22 cellular contexts compared by ENCODE assay signal in genomic region chr3:154195620-154196366, GRCh38.
DNase-seq lines count a peak whose midpoint lies in the region; ATAC-seq, FAIRE-seq and TF ChIP-seq lines count a peak whose summit lies in the region.
"Had no signal": no experiment of that assay in that cellular context is flagged by ENCODE, and none has a peak within 500 bp of the region (broad histone marks: within the 10 kb centered on the region; RNA-seq: fewer than 3 reads in every experiment).

No MANE protein-coding gene starts in this region.

- H3K4me1 ChIP-seq in NT2/D1 (ENCODE audit: insufficient read depth, insufficient read length) (no peaks in the 10 kb centered on the region), H1 (replicated peaks in 1 of 4; ENCODE audit: control insufficient read depth in 3 of 4, insufficient read depth in 4 of 4, low read length in 3 of 4) (peaks cover 0 to 6% (median 3%) of the 10 kb centered on the region in 4 experiments; a peak in 2 of 7 replicates), muscle layer of duodenum (ENCODE audit: control insufficient read depth in 1 of 2, insufficient read depth in 2 of 2, low read length in 2 of 2) (no peaks in the 10 kb centered on the region)
- H3K4me1 ChIP-seq: A549, SJSA1 had no signal

- WGBS in H1 (ENCODE audit: extremely low coverage in 1 of 2, insufficient coverage in 1 of 2, insufficient read length in 1 of 2, insufficient replicate concordance in 2 of 2, low coverage in 1 of 2, low lambda C conversion rate in 2 of 2, missing lambda C conversion rate in 1 of 2), 2 experiments, result 72 to 100% methylated on average over 1 to 6 of the region's 6 CpGs

- H2BK15ac ChIP-seq in H1 (ENCODE audit: low read length), result no peak overlapping the region

- H2BK5ac ChIP-seq in H1 (ENCODE audit: low read depth, low read length), result no peak overlapping the region

- H2AK5ac ChIP-seq in H1 (ENCODE audit: low read depth, low read length), result no peak overlapping the region; the same call in 1 of the 2 replicates

- H2BK20ac ChIP-seq in H1 (ENCODE audit: low read length), result no peak overlapping the region

- H3K23ac ChIP-seq in H1 (ENCODE audit: insufficient read length), result no peak overlapping the region

- H2BK120ac ChIP-seq in H1 (replicated peaks; ENCODE audit: low read depth, low read length), result no peak overlapping the region

- no peak overlapping the region for H4K91ac ChIP-seq in H1 (replicated peaks; ENCODE audit: insufficient read length, low read length)

- ATAC-seq in GM19351 (IDR thresholded peaks at IDR 0.05; ENCODE audit: unreplicated experiment), result peak; percentile 74
- no peak for ATAC-seq in GM19463 (IDR thresholded peaks at IDR 0.05; ENCODE audit: unreplicated experiment)
- no peak for ATAC-seq in GM19455 (IDR thresholded peaks at IDR 0.05; ENCODE audit: unreplicated experiment)
- ATAC-seq in naive thymus-derived CD8-positive, alpha-beta T cell, result no peak
- ATAC-seq: A549, K562, Right ventricle myocardium inferior had no signal

- H3K9ac ChIP-seq in NT2/D1 (ENCODE audit: insufficient read length, low read depth) (no peak overlapping the region), H1 (replicated peaks in 1 of 4; ENCODE audit: extremely low read depth in 1 of 4, low read depth in 3 of 4, low read length in 3 of 4) (no peak overlapping the region)

- H3K27me3 ChIP-seq in NT2/D1 (ENCODE audit: insufficient read depth, insufficient read length) (no peaks in the 10 kb centered on the region), H1 (replicated peaks in 1 of 4; ENCODE audit: control insufficient read depth in 3 of 4, extremely low read depth in 1 of 4, insufficient read depth in 3 of 4, low read length in 3 of 4) (no peaks in the 10 kb centered on the region), muscle layer of duodenum (ENCODE audit: low read depth, low read length) (no peaks in the 10 kb centered on the region)
- H3K27me3 ChIP-seq: SJSA1 had no signal

- TF ChIP-seq CTCF in H1 (IDR thresholded peaks at IDR 0.05; ENCODE audit: control extremely low read depth in 1 of 3, insufficient read depth in 1 of 3, low read depth in 1 of 3, low read length in 3 of 3), result no peak

- H3K79me1 ChIP-seq in H1 (ENCODE audit: low read depth, low read length), result no peaks in the 10 kb centered on the region

- no peak overlapping the region for H4K8ac ChIP-seq in H1 (ENCODE audit: extremely low read depth, insufficient read depth, low read length)

- TF ChIP-seq POLR2A in H1 (IDR thresholded peaks at IDR 0.05; ENCODE audit: control extremely low read depth in 1 of 2, low read depth in 2 of 2, low read length in 2 of 2), result no peak

- H3K4me3 ChIP-seq in NT2/D1 (ENCODE audit: insufficient read length, low read depth) (no peak overlapping the region), H1 (ENCODE audit: extremely low read depth in 1 of 4, insufficient read depth in 2 of 4, low read depth in 3 of 4, low read length in 4 of 4) (no peak overlapping the region), muscle layer of duodenum (ENCODE audit: low read depth in 1 of 2, low read length in 2 of 2) (no peak overlapping the region)
- H3K4me3 ChIP-seq: A549, K562, SJSA1 had no signal

- H2AFZ ChIP-seq in H1 (ENCODE audit: low read length), result no peak overlapping the region

- H3K14ac ChIP-seq in H1 (ENCODE audit: insufficient read length), result no peak overlapping the region

- DNase-seq in NT2/D1 (ENCODE audit: low read depth, low spot score) (peak; percentile 36), H1 (ENCODE audit: low read depth in 1 of 2, low spot score in 2 of 2) (no peak), superior temporal gyrus (ENCODE audit: extremely low spot score) (no peak)
- DNase-seq in naive thymus-derived CD8-positive, alpha-beta T cell, result no peak
- DNase-seq: GOT3, NCI-H1105, NCI-H146, NCI-H2029, NCI-H226, NCI-H510A treated with DMSO at 0.1 percent for 48 hours, NCI-H774 had no signal

- no peaks in the 10 kb centered on the region for H3K23me2 ChIP-seq in H1 (ENCODE audit: low read depth, low read length)

- H3K27ac Mint-ChIP-seq in naive thymus-derived CD8-positive, alpha-beta T cell, result no peak overlapping the region
- H3K27ac Mint-ChIP-seq: B cell had no signal

- H3K4me3 Mint-ChIP-seq in naive thymus-derived CD8-positive, alpha-beta T cell, result no peak overlapping the region
- H3K4me3 Mint-ChIP-seq: B cell, CD14-positive monocyte had no signal

- POLR2A ChIA-PET in H1 (lab: Charles Lee; ENCODE audit: partially characterized antibody), result no interaction called here
- POLR2A ChIA-PET in naive thymus-derived CD8-positive, alpha-beta T cell (lab: Charles Lee), result no interaction called here

- no peak for TF ChIP-seq EP300 in H1 (IDR thresholded peaks at IDR 0.05; ENCODE audit: borderline replicate concordance in 1 of 2, low read depth in 2 of 2, low read length in 2 of 2)

- H3K9me3 Mint-ChIP-seq in naive thymus-derived CD8-positive, alpha-beta T cell, result peaks cover 0 to 5% (median 0%) of the 10 kb centered on the region in 9 donors

- H3K36me3 ChIP-seq in NT2/D1 (ENCODE audit: insufficient read depth, insufficient read length, low read length), result peaks cover 16% of the 10 kb centered on the region
- peaks cover 0 to 8% (median 3%) of the 10 kb centered on the region in 4 experiments; a peak in 2 of 8 replicates for H3K36me3 ChIP-seq in H1 (ENCODE audit: control insufficient read depth in 2 of 4, insufficient read depth in 4 of 4, low read length in 3 of 4)
- H3K36me3 ChIP-seq in muscle layer of duodenum (ENCODE audit: control insufficient read depth in 1 of 2, insufficient read depth in 2 of 2, low read length in 2 of 2), result peaks cover 7 to 27% of the 10 kb centered on the region in 2 donors

- no peaks in the 10 kb centered on the region for H3K4me1 Mint-ChIP-seq in naive thymus-derived CD8-positive, alpha-beta T cell
- H3K4me1 Mint-ChIP-seq: B cell had no signal

- peaks cover 0 to 21% (median 4%) of the 10 kb centered on the region in 5 donors for H3K27me3 Mint-ChIP-seq in naive thymus-derived CD8-positive, alpha-beta T cell

- H4K5ac ChIP-seq in H1 (ENCODE audit: insufficient read length, low read depth, low read length), result no peak overlapping the region

- H3K56ac ChIP-seq in H1 (replicated peaks; ENCODE audit: insufficient read length, low read depth, low read length), result no peak overlapping the region

- FAIRE-seq in H1 (lab: Jason Lieb, UNC), result no peak
- FAIRE-seq: A549, G401.6, K562 had no signal

- H3K18ac ChIP-seq in H1 (ENCODE audit: extremely low read depth, low read length), result no peak overlapping the region

- H3K36me3 Mint-ChIP-seq in naive thymus-derived CD8-positive, alpha-beta T cell, result no peaks in the 10 kb centered on the region
- H3K36me3 Mint-ChIP-seq: CD14-positive monocyte had no signal

- CTCF ChIA-PET in H1 (lab: Charles Lee; ENCODE audit: partially characterized antibody), result interaction anchor here (1.6 kb wide), 1 partner anchor 58 kb away, joined by 5 read pairs; no protein-coding TSS in a partner anchor

- H3K79me2 ChIP-seq in H1 (ENCODE audit: control insufficient read depth in 1 of 2, insufficient read depth in 2 of 2, low read length in 2 of 2), result no peaks in the 10 kb centered on the region

- TF ChIP-seq RAD21 in H1 (IDR thresholded peaks at IDR 0.05 in 1 of 2, conservative IDR thresholded peaks at IDR 0.05 in 1 of 2; ENCODE audit: low read depth in 2 of 2, low read length in 2 of 2), result no peak

- H3K27ac ChIP-seq in H1 (ENCODE audit: low read depth, low read length) (0 out of 2 replicates have a peak overlapping the region, but pooled peaks have one; percentile 14), muscle layer of duodenum (ENCODE audit: low read length) (peak overlapping the region; percentile 20)
- H3K27ac ChIP-seq: A549, SJSA1 had no signal

- H3K4me2 ChIP-seq in H1 (ENCODE audit: insufficient read depth in 1 of 2, low read depth in 2 of 2, low read length in 2 of 2), result 0 out of 4 replicates have a peak overlapping the region, but pooled peaks have one; percentile 1 to 27
- H3K4me2 ChIP-seq: A549 had no signal

- H3K9me3 ChIP-seq in NT2/D1 (ENCODE audit: insufficient read depth, low read length), result 0 out of 2 replicates have a peak, but pooled peaks cover 4% of the 10 kb centered on the region
- H3K9me3 ChIP-seq in H1 (ENCODE audit: insufficient read depth in 2 of 2, low read depth in 1 of 2, low read length in 1 of 2), result no peaks in the 10 kb centered on the region
- H3K9me3 ChIP-seq in muscle layer of duodenum (ENCODE audit: control insufficient read depth in 1 of 2, low read length in 2 of 2), result no peaks in the 10 kb centered on the region
- H3K9me3 ChIP-seq: A549, SJSA1 had no signal

- H4K20me1 ChIP-seq in H1 (replicated peaks in 1 of 2; ENCODE audit: control insufficient read depth in 1 of 2, insufficient read depth in 2 of 2, low read length in 2 of 2), result no peaks in the 10 kb centered on the region

- no peak overlapping the region for H2BK12ac ChIP-seq in H1 (ENCODE audit: low read depth, low read length)

- H3K4ac ChIP-seq in H1 (replicated peaks; ENCODE audit: insufficient read length, low read depth, low read length), result no peak overlapping the region

TF ChIP-seq in H1, 55 proteins besides CTCF, POLR2A, EP300 and RAD21:
- TF ChIP-seq CBX8 (IDR thresholded peaks at IDR 0.05; ENCODE audit: borderline replicate concordance, low read depth, low read length) (no peak), E2F6 (IDR thresholded peaks at IDR 0.05) (no peak), ATF3 (IDR thresholded peaks at IDR 0.05; ENCODE audit: insufficient read depth, low read depth, low read length) (no peak), SP1 (IDR thresholded peaks at IDR 0.05; ENCODE audit: low read depth, low read length) (no peak), PHF8 (conservative IDR thresholded peaks at IDR 0.05; ENCODE audit: low read depth, low read length) (no peak), CHD1 (IDR thresholded peaks at IDR 0.05; ENCODE audit: low read depth, low read length) (no peak), SUZ12 (IDR thresholded peaks at IDR 0.05; ENCODE audit: low read length) (no peak), EZH2 (IDR thresholded peaks at IDR 0.05; ENCODE audit: low read depth, low read length, severe bottlenecking) (no peak), SRF (IDR thresholded peaks at IDR 0.05; ENCODE audit: low read depth, low read length) (no peak), SIN3A (conservative IDR thresholded peaks at IDR 0.05 in 1 of 2, IDR thresholded peaks at IDR 0.05 in 1 of 2; ENCODE audit: low read depth in 1 of 2, low read length in 2 of 2) (no peak), BCL11A (IDR thresholded peaks at IDR 0.05; ENCODE audit: low read depth in 2 of 2, low read length in 2 of 2) (no peak), NANOG (IDR thresholded peaks at IDR 0.05; ENCODE audit: insufficient read depth, low read depth, low read length, poor library complexity, severe bottlenecking) (no peak)
